Comparison of ENCODE assay signal across 38 cellular contexts in genomic region chr22:50477923-50478322, GRCh38. TPM values are rescaled to one million over a fixed set of nuclear protein-coding genes. Genes with fewer than 3 reads are reported as not detected.
"Had no signal": no experiment of that assay in that cellular context is flagged by ENCODE, and none has a peak within 500 bp of the region (broad histone marks: within the 10 kb centered on the region; RNA-seq: fewer than 3 reads in every experiment).

No MANE protein-coding gene starts in this region.

- DNase-seq: activated CD4-positive, alpha-beta T cell treated with anti-CD3 and anti-CD28 coated beads for 36 hours; activated CD4-positive, alpha-beta T cell treated with anti-CD3 and anti-CD28 coated beads, Interleukin-2, amount 50 U/mL, for 4 hours; activated CD4-positive, CD25-positive, alpha-beta regulatory T cell; activated CD8-positive, alpha-beta memory T cell treated with anti-CD3 and anti-CD28 coated beads for 24 hours; activated effector memory CD4-positive, alpha-beta T cell treated with anti-CD3 and anti-CD28 coated beads, Interleukin-2, amount 50 U/mL, for 16 hours; activated naive CD4-positive, alpha-beta T cell treated with anti-CD3 and anti-CD28 coated beads for 36 hours; activated naive CD8-positive, alpha-beta T cell treated with anti-CD3 and anti-CD28 coated beads for 36 hours; adrenal gland; aorta; cortex of kidney; effector memory CD8-positive, alpha-beta T cell; erythroblast; head of caudate nucleus; hippocampal formation; left cardiac atrium; left ventricle myocardium superior; naive B cell; occipital lobe; stimulated activated CD4-positive, alpha-beta T cell treated with anti-CD3 and anti-CD28 coated beads, Interleukin-1b, Interleukin-23, amount 100 ng/mL, for 48 hours; stimulated activated CD4-positive, alpha-beta T cell treated with anti-CD3 and anti-CD28 coated beads, Interleukin-4, amount 100 ng/mL, for 4 hours; stimulated activated CD8-positive, alpha-beta memory T cell treated with anti-CD3 and anti-CD28 coated beads, Interleukin-4, amount 100 ng/mL, for 48 hours; stimulated activated naive B cell treated with anti-CD40 and anti-IgM and Interleukin-4, amounts not matched to agents 10 μg/mL and 1 μg/mL and 100 μg/mL, for 72 hours; stomach; thyroid gland; upper lobe of right lung had no signal

- H3K27ac Mint-ChIP-seq: activated CD4-positive, alpha-beta T cell treated with anti-CD3 and anti-CD28 coated beads for 36 hours; activated naive CD4-positive, alpha-beta T cell treated with anti-CD3 and anti-CD28 coated beads for 36 hours; activated naive CD8-positive, alpha-beta T cell treated with anti-CD3 and anti-CD28 coated beads for 36 hours; mesothelial cell of epicardium; stimulated activated naive B cell treated with anti-CD40 and anti-IgM and Interleukin-4, amounts not matched to agents 10 μg/mL and 1 μg/mL and 100 μg/mL, for 72 hours had no signal

- H3K4me3 Mint-ChIP-seq: activated CD4-positive, alpha-beta T cell treated with anti-CD3 and anti-CD28 coated beads for 36 hours; activated naive CD8-positive, alpha-beta T cell treated with anti-CD3 and anti-CD28 coated beads for 36 hours; stimulated activated naive B cell treated with anti-CD40 and anti-IgM and Interleukin-4, amounts not matched to agents 10 μg/mL and 1 μg/mL and 100 μg/mL, for 72 hours had no signal

- ATAC-seq: activated CD4-positive, alpha-beta T cell treated with anti-CD3 and anti-CD28 coated beads for 36 hours; effector memory CD8-positive, alpha-beta T cell; gastroesophageal sphincter; left cardiac atrium; left ventricle myocardium superior; stimulated activated naive B cell treated with anti-CD40 and anti-IgM and Interleukin-4, amounts not matched to agents 10 μg/mL and 1 μg/mL and 100 μg/mL, for 72 hours; upper lobe of right lung had no signal

- H3K36me3 Mint-ChIP-seq: activated naive CD8-positive, alpha-beta T cell treated with anti-CD3 and anti-CD28 coated beads for 36 hours; mesothelial cell of epicardium; naive B cell had no signal

- H3K27ac ChIP-seq: adrenal gland, cardiac muscle cell, gastroesophageal sphincter, parathyroid adenoma, right atrium auricular region, stomach, thyroid gland, upper lobe of right lung had no signal

- H3K9me3 Mint-ChIP-seq: activated naive CD4-positive, alpha-beta T cell treated with anti-CD3 and anti-CD28 coated beads for 36 hours; activated naive CD8-positive, alpha-beta T cell treated with anti-CD3 and anti-CD28 coated beads for 36 hours; activated T-helper 1 cell treated with anti-CD3 and anti-CD28 coated beads, Interleukin-12 subunit alpha, Interleukin-12 subunit beta, Interleukin-2, Interleukin-4 antibody, amounts not matched to agents 30 ng/mL and 10 ng/mL and 1 ng/mL, durations not matched to agents 14 hours and 24 hours and 36 hours; effector memory CD8-positive, alpha-beta T cell; mesothelial cell of epicardium; stimulated activated naive B cell treated with anti-CD40 and anti-IgM and Interleukin-4, amounts not matched to agents 10 μg/mL and 1 μg/mL and 100 μg/mL, for 72 hours had no signal

- H3K9me3 ChIP-seq: adrenal gland, gastroesophageal sphincter, right atrium auricular region, stomach, thyroid gland, upper lobe of right lung had no signal

- FAIRE-seq: keratinocyte had no signal

- H3K4me3 ChIP-seq: adrenal gland, cardiac muscle cell, gastroesophageal sphincter, right atrium auricular region, smooth muscle cell, stomach, thyroid gland, upper lobe of right lung had no signal

- H3K36me3 ChIP-seq: adrenal gland, cardiac muscle cell, gastroesophageal sphincter, right atrium auricular region, stomach, thyroid gland, upper lobe of right lung had no signal

- H3K27me3 ChIP-seq: thyroid gland had no signal

RNA-seq across cellular contexts. Expression of gene ADM2, which starts 3.4 kb away (rescaled TPM):
- total RNA-seq: left ventricle myocardium superior, occipital lobe had no signal
- polyA plus RNA-seq: neural cell had no signal

RNA-seq across cellular contexts. Expression of gene MIOX, which starts 8.7 kb away (rescaled TPM):
- total RNA-seq: adrenal gland, aorta, cardiac muscle cell, cerebellum, fibroblast of villous mesenchyme, gastroesophageal sphincter, left cardiac atrium, left ventricle myocardium superior, lung microvascular endothelial cell, occipital lobe, pulmonary artery endothelial cell, right atrium auricular region, smooth muscle cell, stomach, upper lobe of right lung had no signal
- polyA plus RNA-seq: adrenal gland, aorta, cardiac muscle cell, keratinocyte, neural cell had no signal
